Comparison of ENCODE assay signal across 16 cellular contexts in the genomic region with DNA sequence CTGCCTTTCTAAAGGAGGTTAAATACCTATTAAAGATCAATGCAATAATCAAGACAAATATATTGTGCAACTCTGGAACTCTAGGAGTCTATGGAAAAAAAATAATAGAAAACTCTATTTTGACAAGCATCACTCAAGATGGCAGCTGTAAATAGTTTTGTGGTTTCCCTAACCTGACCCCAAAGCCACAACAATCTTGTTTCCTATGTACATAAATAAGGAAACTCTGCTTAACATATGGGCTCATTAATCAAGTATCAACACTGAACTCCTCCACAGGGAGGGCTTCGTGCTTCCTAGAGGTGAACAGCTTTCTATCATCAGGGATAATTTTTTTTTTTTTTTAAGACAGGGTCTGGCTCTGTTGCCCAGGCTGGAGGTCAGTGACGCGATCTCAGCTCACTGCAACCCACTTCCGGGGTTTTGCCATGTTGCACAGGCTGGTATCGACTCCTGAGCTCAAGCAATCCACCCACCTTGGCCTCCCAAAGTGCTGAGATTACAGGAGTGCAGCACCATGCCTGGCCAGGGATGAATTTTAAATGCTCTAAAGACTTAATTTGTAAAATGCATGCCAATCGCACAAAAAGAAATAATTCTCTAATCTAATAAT. TPM values are rescaled to one million over a fixed set of nuclear protein-coding genes. Genes with fewer than 3 reads are reported as not detected.
DNase-seq lines count a peak whose midpoint lies in the region; ATAC-seq and TF ChIP-seq lines count a peak whose summit lies in the region.
"Had no signal": no experiment of that assay in that cellular context is flagged by ENCODE, and none has a peak within 500 bp of the region (broad histone marks: within the 10 kb centered on the region; RNA-seq: fewer than 3 reads in every experiment).

No MANE protein-coding gene starts in this region.

- TF ChIP-seq CTCF in Caco-2 (IDR thresholded peaks at IDR 0.05; ENCODE audit: insufficient read depth in 1 of 2, low read depth in 1 of 2, low read length in 1 of 2, severe bottlenecking in 1 of 2, unreplicated experiment in 1 of 2): no peak
- TF ChIP-seq CTCF in endothelial cell (IDR thresholded peaks at IDR 0.05; ENCODE audit: unreplicated experiment): no peak
- TF ChIP-seq CTCF in neural progenitor cell (IDR thresholded peaks at IDR 0.05): no peak

- no TSS peak for BruUV-seq in Caco-2 (replicated peaks; lab: Mats Ljungman, UMichigan)

- no peaks in the 10 kb centered on the region for H3K27me3 ChIP-seq in CD4-positive, CD25-positive, alpha-beta regulatory T cell (ENCODE audit: control insufficient read depth, insufficient read depth, low read length)
- H3K27me3 ChIP-seq in Caco-2 (replicated peaks; ENCODE audit: control insufficient read depth, insufficient read depth, low read length) (no peaks in the 10 kb centered on the region), neural progenitor cell (no peaks in the 10 kb centered on the region)
- H3K27me3 ChIP-seq: BE2C, transverse colon had no signal

- H3K9ac ChIP-seq in neural progenitor cell: no peak overlapping the region

- intact Hi-C loops in Caco-2 (cut with micrococcal nuclease; ENCODE audit: unreplicated experiment): no loop called here

- peak overlapping the region in 2 of 3 donors; percentile 69 to 74 for H3K27ac Mint-ChIP-seq in CD4-positive, CD25-positive, alpha-beta regulatory T cell
- peak overlapping the region; percentile 60 for H3K27ac Mint-ChIP-seq in Caco-2 (ENCODE audit: unreplicated experiment)
- H3K27ac Mint-ChIP-seq in T-helper 1 cell treated with Interleukin-12 subunit alpha and Interleukin-12 subunit beta and Interleukin-4 antibody, amounts not matched to agents 30 μg/mL and 1 μg/mL, for 36 hours: peak overlapping the region; percentile 42
- H3K27ac Mint-ChIP-seq in endothelial cell (ENCODE audit: unreplicated experiment): peak overlapping the region; percentile 32
- H3K27ac Mint-ChIP-seq in neural progenitor cell: no peak overlapping the region

- H3K9me3 Mint-ChIP-seq in CD4-positive, CD25-positive, alpha-beta regulatory T cell: no peaks in the 10 kb centered on the region
- no peaks in the 10 kb centered on the region for H3K9me3 Mint-ChIP-seq in Caco-2 (ENCODE audit: unreplicated experiment)
- no peaks in the 10 kb centered on the region for H3K9me3 Mint-ChIP-seq in T-helper 1 cell treated with Interleukin-12 subunit alpha and Interleukin-12 subunit beta and Interleukin-4 antibody, amounts not matched to agents 30 μg/mL and 1 μg/mL, for 36 hours
- H3K9me3 Mint-ChIP-seq in endothelial cell (ENCODE audit: unreplicated experiment): no peaks in the 10 kb centered on the region
- no peaks in the 10 kb centered on the region for H3K9me3 Mint-ChIP-seq in neural progenitor cell

- ATAC-seq in CD4-positive, CD25-positive, alpha-beta regulatory T cell (ENCODE audit: low read depth in 2 of 2): peak in 1 of 2 donors; percentile 44

- no peaks in the 10 kb centered on the region for H3F3A ChIP-seq in neural progenitor cell (ENCODE audit: low read depth)

- peaks cover 5% of the 10 kb centered on the region for H4K20me1 ChIP-seq in neural progenitor cell (ENCODE audit: low read depth)

- no peaks in the 10 kb centered on the region for H3K9me3 ChIP-seq in CD4-positive, CD25-positive, alpha-beta regulatory T cell (ENCODE audit: control insufficient read depth in 2 of 2, low read length in 2 of 2)
- H3K9me3 ChIP-seq in Caco-2: no peaks in the 10 kb centered on the region
- H3K9me3 ChIP-seq in neural progenitor cell (ENCODE audit: low read depth): no peaks in the 10 kb centered on the region
- H3K9me3 ChIP-seq: BE2C, transverse colon had no signal

- peaks cover 61% of the 10 kb centered on the region for H3K36me3 ChIP-seq in CD4-positive, CD25-positive, alpha-beta regulatory T cell (ENCODE audit: control insufficient read depth, insufficient read depth, low read length)
- H3K36me3 ChIP-seq in Caco-2 (ENCODE audit: control insufficient read depth, insufficient read depth, low read length) (peaks cover 4% of the 10 kb centered on the region), neural progenitor cell (peaks cover 2% of the 10 kb centered on the region)

- peak overlapping the region; percentile 46 to 82 (median 62) for H3K4me3 Mint-ChIP-seq in CD4-positive, CD25-positive, alpha-beta regulatory T cell
- H3K4me3 Mint-ChIP-seq in Caco-2 (ENCODE audit: unreplicated experiment) (no peak overlapping the region), endothelial cell (ENCODE audit: unreplicated experiment) (no peak overlapping the region), neural progenitor cell (no peak overlapping the region)
- H3K4me3 Mint-ChIP-seq in T-helper 1 cell treated with Interleukin-12 subunit alpha and Interleukin-12 subunit beta and Interleukin-4 antibody, amounts not matched to agents 30 μg/mL and 1 μg/mL, for 36 hours: no peak overlapping the region

- peaks cover 73% of the 10 kb centered on the region for H3K36me3 Mint-ChIP-seq in CD4-positive, CD25-positive, alpha-beta regulatory T cell
- H3K36me3 Mint-ChIP-seq in Caco-2 (ENCODE audit: insufficient read depth, unreplicated experiment) (peaks cover 93% of the 10 kb centered on the region), endothelial cell (ENCODE audit: low read depth, unreplicated experiment) (peaks cover 61% of the 10 kb centered on the region), neural progenitor cell (peaks cover 33% of the 10 kb centered on the region)
- H3K36me3 Mint-ChIP-seq in T-helper 1 cell treated with Interleukin-12 subunit alpha and Interleukin-12 subunit beta and Interleukin-4 antibody, amounts not matched to agents 30 μg/mL and 1 μg/mL, for 36 hours (ENCODE audit: low read depth): peaks cover 51% of the 10 kb centered on the region

- peaks cover 29 to 62% (median 46%) of the 10 kb centered on the region in 4 donors for H3K4me1 Mint-ChIP-seq in CD4-positive, CD25-positive, alpha-beta regulatory T cell
- H3K4me1 Mint-ChIP-seq in Caco-2 (ENCODE audit: low read depth, unreplicated experiment) (peaks cover 35% of the 10 kb centered on the region), endothelial cell (ENCODE audit: unreplicated experiment) (peaks cover 57% of the 10 kb centered on the region), neural progenitor cell (no peaks in the 10 kb centered on the region)
- H3K4me1 Mint-ChIP-seq in T-helper 1 cell treated with Interleukin-12 subunit alpha and Interleukin-12 subunit beta and Interleukin-4 antibody, amounts not matched to agents 30 μg/mL and 1 μg/mL, for 36 hours (ENCODE audit: low read depth): peaks cover 35% of the 10 kb centered on the region

- H3K4me2 ChIP-seq in neural progenitor cell: no peak overlapping the region

- POLR2A ChIA-PET in Caco-2 (lab: Charles Lee): no interaction called here

- CTCF ChIA-PET in Caco-2 (lab: Charles Lee): no interaction called here

- H2AFZ ChIP-seq in neural progenitor cell (replicated peaks): no peak overlapping the region

- no peak overlapping the region for H3K27ac ChIP-seq in CD4-positive, CD25-positive, alpha-beta regulatory T cell (ENCODE audit: insufficient read depth, low read length, poor library complexity, severe bottlenecking)
- H3K27ac ChIP-seq in neural progenitor cell: no peak overlapping the region
- H3K27ac ChIP-seq: RWPE1, transverse colon had no signal

- H3K79me2 ChIP-seq in neural progenitor cell (ENCODE audit: low read depth): no peaks in the 10 kb centered on the region

- peak in 2 of 3 donors; percentile 31 to 38 for DNase-seq in CD4-positive, CD25-positive, alpha-beta regulatory T cell
- DNase-seq in Caco-2 (no peak), endothelial cell (ENCODE audit: low spot score) (no peak), glomerular visceral epithelial cell (ENCODE audit: extremely low spot score) (no peak), neural progenitor cell (ENCODE audit: low spot score) (no peak)
- no peak for DNase-seq in activated CD4-positive, CD25-positive, alpha-beta regulatory T cell (lab: John Stamatoyannopoulos, UW)
- DNase-seq: activated T-cell treated with anti-CD3 and anti-CD28 coated beads for 4 hours; BE2C; effector memory CD4-positive, alpha-beta T cell; left ventricle myocardium superior; NCI-H1436; NK-92 treated with Interleukin-12 subunit alpha and Interleukin-12 subunit beta, amount 100 ng/mL, for 24 hours; small intestine; transverse colon had no signal

- H3K4me3 ChIP-seq in CD4-positive, CD25-positive, alpha-beta regulatory T cell (ENCODE audit: low read depth, low read length): peak overlapping the region; percentile 47
- H3K4me3 ChIP-seq in Caco-2 (ENCODE audit: low read depth, low read length) (no peak overlapping the region), neural progenitor cell (no peak overlapping the region)
- H3K4me3 ChIP-seq: transverse colon had no signal

- no peaks in the 10 kb centered on the region for H3K27me3 Mint-ChIP-seq in CD4-positive, CD25-positive, alpha-beta regulatory T cell
- H3K27me3 Mint-ChIP-seq in Caco-2 (ENCODE audit: insufficient read depth, unreplicated experiment) (no peaks in the 10 kb centered on the region), endothelial cell (ENCODE audit: unreplicated experiment) (peaks cover 4% of the 10 kb centered on the region), neural progenitor cell (ENCODE audit: insufficient read depth, low read depth) (no peaks in the 10 kb centered on the region)
- no peaks in the 10 kb centered on the region for H3K27me3 Mint-ChIP-seq in T-helper 1 cell treated with Interleukin-12 subunit alpha and Interleukin-12 subunit beta and Interleukin-4 antibody, amounts not matched to agents 30 μg/mL and 1 μg/mL, for 36 hours (ENCODE audit: low read depth)

- H3K4me1 ChIP-seq in CD4-positive, CD25-positive, alpha-beta regulatory T cell (ENCODE audit: control insufficient read depth, insufficient read depth, low read length, poor library complexity, severe bottlenecking): peaks cover 27% of the 10 kb centered on the region
- H3K4me1 ChIP-seq in Caco-2 (peaks cover 19% of the 10 kb centered on the region), neural progenitor cell (no peaks in the 10 kb centered on the region)

RNA-seq across cellular contexts. Expression of a gene that starts 42.5 kb away (rescaled TPM):
- total RNA-seq in CD4-positive, CD25-positive, alpha-beta regulatory T cell: 87.7 TPM
- 10 to 100 TPM; 22.0 to 36.7 (median 29.0) TPM for polyA plus RNA-seq in CD4-positive, CD25-positive, alpha-beta regulatory T cell
- total RNA-seq in Caco-2 (2022) (134 and 142 TPM in 2 replicates), endothelial cell (ENCODE audit: unreplicated experiment) (125 TPM), neural progenitor cell (ENCODE audit: low replicate concordance) (33.1 and 53.9 TPM in 2 replicates)

Comparison
In these comparisons a context has a peak if more than half of its experiments do, and no peak if none do; other contexts are left out.
1. DNase-seq: peak in CD4-positive, CD25-positive, alpha-beta regulatory T cell (2 of 3); none in Caco-2 (0 of 2), endothelial cell (single experiment), glomerular visceral epithelial cell (single experiment), activated CD4-positive, CD25-positive, alpha-beta regulatory T cell (0 of 4) and neural progenitor cell (single experiment).
2. H3K4me3 Mint-ChIP-seq: peak in CD4-positive, CD25-positive, alpha-beta regulatory T cell (4 of 4); none in Caco-2 (single experiment), T-helper 1 cell treated with Interleukin-12 subunit alpha and Interleukin-12 subunit beta and Interleukin-4 antibody, amounts not matched to agents 30 μg/mL and 1 μg/mL, for 36 hours (single experiment), endothelial cell (single experiment) and neural progenitor cell (single experiment).